In the genomic region with DNA sequence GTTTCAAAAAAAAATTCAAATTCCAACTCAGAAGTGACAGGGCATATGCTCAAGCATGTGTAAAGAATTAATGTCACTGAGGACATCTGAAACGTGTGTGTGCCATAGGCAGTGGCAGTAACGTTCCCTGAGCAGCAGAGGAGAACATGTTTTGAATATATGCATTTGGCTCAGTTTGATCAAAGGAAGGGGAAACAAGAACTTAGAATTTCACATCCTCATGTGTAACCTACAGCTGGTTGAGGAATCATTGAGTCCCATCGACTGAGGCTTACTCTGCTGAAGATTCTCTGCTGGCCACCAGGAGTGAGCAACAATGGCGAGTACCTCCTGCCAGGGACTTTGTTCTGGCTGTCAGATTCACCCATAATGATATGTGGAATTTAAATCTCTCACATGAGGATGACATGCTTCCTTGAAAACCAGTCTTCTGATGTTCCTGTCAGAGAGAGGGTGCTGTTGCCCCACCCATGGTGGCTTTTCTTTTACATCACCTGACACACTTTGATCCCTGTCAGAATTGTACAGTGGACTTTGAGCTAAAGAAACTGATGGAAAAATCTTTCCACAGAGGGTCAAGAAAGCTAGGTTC, we compare ENCODE assay signal across 19 cellular contexts. TPM values are rescaled to one million over a fixed set of nuclear protein-coding genes. Genes with fewer than 3 reads are reported as not detected.
A peak's percentile ranks its signal among the peaks of the same experiment; 100 is the strongest.
DNase-seq lines count a peak whose midpoint lies in the region; ATAC-seq and TF ChIP-seq lines count a peak whose summit lies in the region.
"Had no signal": no experiment of that assay in that cellular context is flagged by ENCODE, and none has a peak within 500 bp of the region (broad histone marks: within the 10 kb centered on the region; RNA-seq: fewer than 3 reads in every experiment).

No MANE protein-coding gene starts in this region.

- H2AFZ ChIP-seq in OCI-LY1 (ENCODE audit: low read length) = no peak overlapping the region
- H2AFZ ChIP-seq: GM23248 had no signal

- H3K4me1 ChIP-seq in OCI-LY1 (ENCODE audit: insufficient read depth, low read length, severe bottlenecking) (peaks cover 18% of the 10 kb centered on the region), psoas muscle (no peaks in the 10 kb centered on the region)
- H3K4me1 ChIP-seq: upper lobe of right lung had no signal

- TF ChIP-seq CTCF in OCI-LY1 (IDR thresholded peaks at IDR 0.05; ENCODE audit: low read length) (peak; percentile 22; the same call in 1 of the 2 replicates), psoas muscle (IDR thresholded peaks at IDR 0.05) (no peak), GM20000 (IDR thresholded peaks at IDR 0.05; ENCODE audit: extremely low read depth, missing control alignments) (no peak)

- H3K36me3 Mint-ChIP-seq in activated naive CD8-positive, alpha-beta T cell treated with anti-CD3 and anti-CD28 coated beads, Interleukin-2, amount 50 U/mL, for 24 hours (ENCODE audit: low read depth) = peaks cover 42% of the 10 kb centered on the region
- H3K36me3 Mint-ChIP-seq in activated naive CD8-positive, alpha-beta T cell treated with anti-CD3 and anti-CD28 coated beads for 36 hours = peaks cover 16% of the 10 kb centered on the region

- intact Hi-C loops in psoas muscle (cut with DNase I) = no loop called here

- no peak for ATAC-seq in activated naive CD8-positive, alpha-beta T cell treated with anti-CD3 and anti-CD28 coated beads, Interleukin-2, amount 50 U/mL, for 24 hours
- peak; percentile 84 for ATAC-seq in HG02678 (IDR thresholded peaks at IDR 0.05; ENCODE audit: unreplicated experiment)
- no peak for ATAC-seq in psoas muscle
- ATAC-seq: stimulated activated naive CD8-positive, alpha-beta T cell treated with anti-CD3 and anti-CD28 coated beads, Interleukin-15, amount 100 ng/mL, for 72 hours; upper lobe of right lung had no signal

- no peak overlapping the region for H3K4me3 ChIP-seq in OCI-LY1 (ENCODE audit: low read depth, low read length, poor library complexity, severe bottlenecking)
- H3K4me3 ChIP-seq in psoas muscle = no peak overlapping the region
- H3K4me3 ChIP-seq: GM23248, skin epidermis, upper lobe of right lung had no signal

- no peaks in the 10 kb centered on the region for H3K27me3 Mint-ChIP-seq in activated naive CD8-positive, alpha-beta T cell treated with anti-CD3 and anti-CD28 coated beads, Interleukin-2, amount 50 U/mL, for 24 hours
- no peaks in the 10 kb centered on the region for H3K27me3 Mint-ChIP-seq in activated naive CD8-positive, alpha-beta T cell treated with anti-CD3 and anti-CD28 coated beads for 36 hours
- H3K27me3 Mint-ChIP-seq: stimulated activated naive CD8-positive, alpha-beta T cell treated with anti-CD3 and anti-CD28 coated beads, Interleukin-15, amount 100 ng/mL, for 72 hours had no signal

- H3K36me3 ChIP-seq in OCI-LY1 (ENCODE audit: insufficient read depth, low read length) = peaks cover 53% of the 10 kb centered on the region
- H3K36me3 ChIP-seq in psoas muscle (ENCODE audit: insufficient read depth in 1 of 2, low read depth in 1 of 2) = peaks cover 9 to 95% of the 10 kb centered on the region in 2 donors

- H3K9me2 ChIP-seq in OCI-LY1 (ENCODE audit: low read depth, low read length) = no peaks in the 10 kb centered on the region

- DNase-seq in activated naive CD8-positive, alpha-beta T cell treated with anti-CD3 and anti-CD28 coated beads, Interleukin-2, amount 50 U/mL, for 24 hours = no peak
- DNase-seq in activated naive CD8-positive, alpha-beta T cell treated with anti-CD3 and anti-CD28 coated beads for 36 hours = no peak
- DNase-seq in COR-L47 (lab: John Stamatoyannopoulos, UW) = no peak
- DNase-seq in psoas muscle = no peak
- DNase-seq in GM20000 (ENCODE audit: low spot score) = no peak
- DNase-seq in stimulated activated CD4-positive, alpha-beta T cell treated with anti-CD3 and anti-CD28 coated beads, Interleukin-4, amount 100 ng/mL, for 1 hour = no peak
- DNase-seq: activated CD4-positive, CD25-positive, alpha-beta regulatory T cell treated with anti-CD3 and anti-CD28 coated beads, Interleukin-2, amount 50 U/mL, for 72 hours; activated naive CD4-positive, alpha-beta T cell; DMS79; GM23248; NCI-H2029; stimulated activated naive CD8-positive, alpha-beta T cell treated with anti-CD3 and anti-CD28 coated beads, Interleukin-15, amount 100 ng/mL, for 72 hours; upper lobe of right lung had no signal

- 84 to 86% (median 85%) methylated on average over 4 of the region's 4 CpGs for WGBS in psoas muscle, 3 donors

- H3K4me3 Mint-ChIP-seq in activated naive CD8-positive, alpha-beta T cell treated with anti-CD3 and anti-CD28 coated beads, Interleukin-2, amount 50 U/mL, for 24 hours = no peak overlapping the region
- H3K4me3 Mint-ChIP-seq in activated naive CD8-positive, alpha-beta T cell treated with anti-CD3 and anti-CD28 coated beads for 36 hours = no peak overlapping the region
- H3K4me3 Mint-ChIP-seq: stimulated activated naive CD8-positive, alpha-beta T cell treated with anti-CD3 and anti-CD28 coated beads, Interleukin-15, amount 100 ng/mL, for 72 hours had no signal

- H3K27ac Mint-ChIP-seq in activated naive CD8-positive, alpha-beta T cell treated with anti-CD3 and anti-CD28 coated beads, Interleukin-2, amount 50 U/mL, for 24 hours = peak overlapping the region; percentile 59
- no peak overlapping the region for H3K27ac Mint-ChIP-seq in activated naive CD8-positive, alpha-beta T cell treated with anti-CD3 and anti-CD28 coated beads for 36 hours

- peak overlapping the region; percentile 75 for H3K27ac ChIP-seq in OCI-LY1 (ENCODE audit: low read depth, low read length, poor library complexity, severe bottlenecking)
- no peak overlapping the region for H3K27ac ChIP-seq in psoas muscle
- H3K27ac ChIP-seq: GM23248, skin epidermis, upper lobe of right lung had no signal

- H3F3A ChIP-seq in OCI-LY1 (ENCODE audit: insufficient read depth, low read length) = no peaks in the 10 kb centered on the region

- H3K79me2 ChIP-seq in OCI-LY1 (ENCODE audit: insufficient read depth, low read length) = no peaks in the 10 kb centered on the region

- H3K9me3 ChIP-seq in OCI-LY1 (ENCODE audit: low read length) = no peaks in the 10 kb centered on the region
- H3K9me3 ChIP-seq in psoas muscle = no peaks in the 10 kb centered on the region
- H3K9me3 ChIP-seq: upper lobe of right lung had no signal

- H3K27me3 ChIP-seq in OCI-LY1 (ENCODE audit: insufficient read depth, low read length) (no peaks in the 10 kb centered on the region), psoas muscle (ENCODE audit: insufficient read depth in 3 of 3, low read length in 2 of 3) (no peaks in the 10 kb centered on the region)
- H3K27me3 ChIP-seq: upper lobe of right lung had no signal

- peaks cover 33% of the 10 kb centered on the region for H3K4me1 Mint-ChIP-seq in activated naive CD8-positive, alpha-beta T cell treated with anti-CD3 and anti-CD28 coated beads, Interleukin-2, amount 50 U/mL, for 24 hours
- peaks cover 24% of the 10 kb centered on the region for H3K4me1 Mint-ChIP-seq in activated naive CD8-positive, alpha-beta T cell treated with anti-CD3 and anti-CD28 coated beads for 36 hours

- peak overlapping the region; percentile 28; the same call in 1 of the 2 replicates for H3K9ac ChIP-seq in OCI-LY1 (ENCODE audit: low read length)
- H3K9ac ChIP-seq: GM23248 had no signal

- no peaks in the 10 kb centered on the region for H3K9me3 Mint-ChIP-seq in activated naive CD8-positive, alpha-beta T cell treated with anti-CD3 and anti-CD28 coated beads, Interleukin-2, amount 50 U/mL, for 24 hours
- no peaks in the 10 kb centered on the region for H3K9me3 Mint-ChIP-seq in activated naive CD8-positive, alpha-beta T cell treated with anti-CD3 and anti-CD28 coated beads for 36 hours
- H3K9me3 Mint-ChIP-seq: stimulated activated naive CD8-positive, alpha-beta T cell treated with anti-CD3 and anti-CD28 coated beads, Interleukin-15, amount 100 ng/mL, for 72 hours had no signal

- H3K4me2 ChIP-seq in OCI-LY1 (ENCODE audit: low read length) = peak overlapping the region; percentile 31; the same call in 1 of the 2 replicates

- H4K20me1 ChIP-seq in OCI-LY1 (ENCODE audit: insufficient read depth, low read length) = no peaks in the 10 kb centered on the region

RNA-seq across cellular contexts. Expression of a gene that starts 21.3 kb away (rescaled TPM):
- total RNA-seq in activated naive CD8-positive, alpha-beta T cell treated with anti-CD3 and anti-CD28 coated beads for 36 hours = 10 to 100 TPM; 11.5 to 11.9 TPM
- 10 to 100 TPM; 34.3 to 46.7 (median 42.6) TPM for total RNA-seq in psoas muscle
- 10 to 100 TPM; 27.3 to 37.3 (median 34.4) TPM for polyA plus RNA-seq in psoas muscle

RNA-seq across cellular contexts. Expression of a gene that starts 21.3 kb away (rescaled TPM):
- total RNA-seq in activated naive CD8-positive, alpha-beta T cell treated with anti-CD3 and anti-CD28 coated beads for 36 hours = under 1 TPM; 0.42 to 0.78 TPM
- 1 to 10 TPM in 1 of 4 donors, under 1 TPM in 3; 0.52 to 1.2 (median 0.78) TPM for total RNA-seq in psoas muscle
- polyA plus RNA-seq in psoas muscle = under 1 TPM; 0.62 to 1.00 (median 0.98) TPM

RNA-seq across cellular contexts. Expression of a gene that starts 34.3 kb away (rescaled TPM):
- 10 to 100 TPM; 38.4 to 41.0 TPM for total RNA-seq in activated naive CD8-positive, alpha-beta T cell treated with anti-CD3 and anti-CD28 coated beads for 36 hours
- 10 to 100 TPM; 16.0 to 27.6 (median 21.6) TPM for total RNA-seq in psoas muscle
- polyA plus RNA-seq in psoas muscle = 10 to 100 TPM in 2 of 3 donors, 1 to 10 TPM in 1; 8.7 to 14.8 (median 10.8) TPM

RNA-seq across cellular contexts. Expression of a gene that starts 34.4 kb away (rescaled TPM):
- total RNA-seq in activated naive CD8-positive, alpha-beta T cell treated with anti-CD3 and anti-CD28 coated beads for 36 hours = under 1 TPM; 0.08 to 0.12 TPM
- under 1 TPM in 1 of 4 donors, not detected in 3; 0.05 TPM for total RNA-seq in psoas muscle
- polyA plus RNA-seq in psoas muscle = under 1 TPM in 2 of 3 donors, not detected in 1; 0.03 to 0.04 TPM
- total RNA-seq: A172, GM23248, NCI-H460, SK-MEL-5 had no signal
- polyA plus RNA-seq: GM23248 had no signal
